ENCODE assay signal across 12 cellular contexts in genomic region chr1:153539395-153540093, GRCh38. TPM values are rescaled to one million over a fixed set of nuclear protein-coding genes. Genes with fewer than 3 reads are reported as not detected.
DNase-seq lines count a peak whose midpoint lies in the region; ATAC-seq and TF ChIP-seq lines count a peak whose summit lies in the region.
"Had no signal": no experiment of that assay in that cellular context is flagged by ENCODE, and none has a peak within 500 bp of the region (broad histone marks: within the 10 kb centered on the region; RNA-seq: fewer than 3 reads in every experiment).

No MANE protein-coding gene starts in this region.

- no peaks in the 10 kb centered on the region for H3K9me3 ChIP-seq in mammary epithelial cell (replicated peaks; ENCODE audit: insufficient read depth, low read length)
- no peaks in the 10 kb centered on the region for H3K9me3 ChIP-seq in vagina
- no peaks in the 10 kb centered on the region for H3K9me3 ChIP-seq in BE2C

- intact Hi-C loops in MCF 10A (cut with micrococcal nuclease) = no loop called here
- intact Hi-C loops in mammary epithelial cell (cut with micrococcal nuclease) = no loop called here
- intact Hi-C loops in vagina (cut with DNase I) = no loop called here

- no peaks in the 10 kb centered on the region for H3K27me3 ChIP-seq in mammary epithelial cell (ENCODE audit: insufficient read depth, low read length)
- H3K27me3 ChIP-seq in vagina = no peaks in the 10 kb centered on the region
- H3K27me3 ChIP-seq in BE2C = no peaks in the 10 kb centered on the region

- TF ChIP-seq POLR2A in vagina (IDR thresholded peaks at IDR 0.05) = no peak

- no peak overlapping the region for H3K4me3 Mint-ChIP-seq in MCF 10A (ENCODE audit: unreplicated experiment)
- no peak overlapping the region for H3K4me3 Mint-ChIP-seq in activated CD8-positive, alpha-beta T cell treated with anti-CD3 and anti-CD28 coated beads, Interleukin-2, amount 10 ng/mL, durations not matched to agents 7 days and 5 days
- peak overlapping the region; percentile 9 to 94 (median 81) for H3K4me3 Mint-ChIP-seq in naive thymus-derived CD8-positive, alpha-beta T cell

- H3K9ac ChIP-seq in mammary epithelial cell (ENCODE audit: insufficient read depth, low read length) = no peak overlapping the region

- no peaks in the 10 kb centered on the region for H3K27me3 Mint-ChIP-seq in MCF 10A (ENCODE audit: insufficient read depth, unreplicated experiment)
- no peaks in the 10 kb centered on the region for H3K27me3 Mint-ChIP-seq in activated CD8-positive, alpha-beta T cell treated with anti-CD3 and anti-CD28 coated beads, Interleukin-2, amount 10 ng/mL, durations not matched to agents 7 days and 5 days (ENCODE audit: low read depth)
- no peaks in the 10 kb centered on the region for H3K27me3 Mint-ChIP-seq in naive thymus-derived CD8-positive, alpha-beta T cell

- H3K4me1 Mint-ChIP-seq in MCF 10A (ENCODE audit: insufficient read depth, unreplicated experiment) = peaks cover 79% of the 10 kb centered on the region
- H3K4me1 Mint-ChIP-seq in activated CD8-positive, alpha-beta T cell treated with anti-CD3 and anti-CD28 coated beads, Interleukin-2, amount 10 ng/mL, durations not matched to agents 7 days and 5 days (ENCODE audit: low read depth) = peaks cover 85% of the 10 kb centered on the region
- peaks cover 53 to 89% (median 81%) of the 10 kb centered on the region in 4 donors for H3K4me1 Mint-ChIP-seq in naive thymus-derived CD8-positive, alpha-beta T cell

- no peaks in the 10 kb centered on the region for H3K9me3 Mint-ChIP-seq in MCF 10A (ENCODE audit: unreplicated experiment)
- H3K9me3 Mint-ChIP-seq in activated CD8-positive, alpha-beta T cell treated with anti-CD3 and anti-CD28 coated beads, Interleukin-2, amount 10 ng/mL, durations not matched to agents 7 days and 5 days (ENCODE audit: insufficient read depth) = no peaks in the 10 kb centered on the region
- H3K9me3 Mint-ChIP-seq in naive thymus-derived CD8-positive, alpha-beta T cell = no peaks in the 10 kb centered on the region

- WGBS in mammary epithelial cell (ENCODE audit: low coverage, missing lambda C conversion rate) = 92% methylated on average over 2 of the region's 4 CpGs

- BruUV-seq in MCF 10A (replicated peaks; lab: Mats Ljungman, UMichigan) (no TSS peak), mammary epithelial cell (replicated peaks; lab: Mats Ljungman, UMichigan) (no TSS peak)

- peaks cover 57% of the 10 kb centered on the region for H3K4me1 ChIP-seq in mammary epithelial cell (ENCODE audit: insufficient read depth, low read length)
- H3K4me1 ChIP-seq in vagina = peaks cover 79% of the 10 kb centered on the region
- H3K4me1 ChIP-seq in BE2C = peaks cover 37% of the 10 kb centered on the region

- POLR2A ChIA-PET in MCF 10A (lab: Yijun Ruan, JAX) = interaction anchor here (0.6 to 36.1 kb wide), 7 partner anchors 15 to 451 kb away, joined by 3 to 2106 read pairs (median 4); partner anchors contain the start of genes RPS27, S100A13, S100A2 and S100A3
- POLR2A ChIA-PET in activated CD8-positive, alpha-beta T cell treated with anti-CD3 and anti-CD28 coated beads, Interleukin-2, amount 10 ng/mL, durations not matched to agents 7 days and 5 days (lab: Charles Lee) = interaction anchor here (0.9 to 2.8 kb wide), 4 partner anchors 7 to 428 kb away, joined by 5 to 12 read pairs (median 8); partner anchors contain the start of genes CHTOP, CREB3L4 and S100A2
- POLR2A ChIA-PET in naive thymus-derived CD8-positive, alpha-beta T cell (lab: Charles Lee) = interaction anchor here (1.4 to 5.0 kb wide), 3 partner anchors 17 to 95 kb away, joined by 3 to 29 read pairs (median 5); partner anchors contain the start of genes CHTOP and S100A2

- CTCF ChIA-PET in MCF 10A (lab: Yijun Ruan, JAX) (interaction anchor here (0.6 to 11.3 kb wide), 9 partner anchors 8 to 32 kb away, joined by 3 to 224 read pairs (median 4); partner anchors contain the start of gene S100A2), mammary epithelial cell (lab: Charles Lee; ENCODE audit: low non-redundant PET) (no interaction called here)
- CTCF ChIA-PET in activated CD8-positive, alpha-beta T cell treated with anti-CD3 and anti-CD28 coated beads, Interleukin-2, amount 10 ng/mL, durations not matched to agents 7 days and 5 days (lab: Charles Lee) = interaction anchor here (1.3 to 2.7 kb wide), 7 partner anchors 7 to 33 kb away, joined by 3 to 28 read pairs (median 8); no protein-coding TSS in a partner anchor

- peaks cover 19% of the 10 kb centered on the region for H3K36me3 Mint-ChIP-seq in MCF 10A (ENCODE audit: insufficient read depth, unreplicated experiment)
- H3K36me3 Mint-ChIP-seq in activated CD8-positive, alpha-beta T cell treated with anti-CD3 and anti-CD28 coated beads, Interleukin-2, amount 10 ng/mL, durations not matched to agents 7 days and 5 days (ENCODE audit: low read depth) = peaks cover 51% of the 10 kb centered on the region
- peaks cover 0 to 21% (median 8%) of the 10 kb centered on the region in 3 donors for H3K36me3 Mint-ChIP-seq in naive thymus-derived CD8-positive, alpha-beta T cell

- H2AFZ ChIP-seq in mammary epithelial cell (ENCODE audit: low read depth, low read length) = no peak overlapping the region

- H3K36me3 ChIP-seq in mammary epithelial cell (ENCODE audit: insufficient read depth, low read length) = peaks cover 2% of the 10 kb centered on the region
- peaks cover 0 to 10% of the 10 kb centered on the region in 2 donors for H3K36me3 ChIP-seq in vagina
- no peaks in the 10 kb centered on the region for H3K36me3 ChIP-seq in BE2C

- dilution Hi-C loops in mammary epithelial cell (cut with HindIII; ENCODE audit: low sequenced_read_pairs) = no loop called here

- no peak for ATAC-seq in activated CD8-positive, alpha-beta T cell treated with anti-CD3 and anti-CD28 coated beads, Interleukin-2, amount 10 ng/mL, durations not matched to agents 7 days and 5 days
- ATAC-seq in naive thymus-derived CD8-positive, alpha-beta T cell = no peak

- no peak overlapping the region for H3K4me2 ChIP-seq in mammary epithelial cell (ENCODE audit: insufficient read depth, low read depth, low read length)

- in situ Hi-C loops in mammary epithelial cell (cut with MboI; ENCODE audit: low sequenced_read_pairs in 2 of 2) = loop anchor here in 1 of 2 donors (25.0 kb wide), 1 partner anchor 448 kb away; the partner anchor contains the start of genes JTB, RAB13 and RPS27

- H3K79me2 ChIP-seq in mammary epithelial cell (ENCODE audit: insufficient read depth, low read length) = peaks cover 15% of the 10 kb centered on the region

- H3K4me3 ChIP-seq in mammary epithelial cell (replicated peaks in 1 of 3; ENCODE audit: insufficient read depth in 1 of 3, low read depth in 2 of 3, low read length in 3 of 3) = no peak overlapping the region
- H3K4me3 ChIP-seq in vagina = no peak overlapping the region
- H3K4me3 ChIP-seq in BE2C (ENCODE audit: low read depth, low read length) = no peak overlapping the region

- H3K27ac ChIP-seq in mammary epithelial cell (ENCODE audit: insufficient read depth, low read depth, low read length) (no peak overlapping the region), vagina (peak overlapping the region; percentile 33)

- DNase-seq in MCF 10A (ENCODE audit: unreplicated experiment) (no peak), mammary epithelial cell (no peak), vagina (ENCODE audit: extremely low spot score in 2 of 2) (peak in 1 of 2 donors; percentile 79), NCI-H128 (lab: John Stamatoyannopoulos, UW; ENCODE audit: unreplicated experiment) (no peak), T1000 (lab: John Stamatoyannopoulos, UW) (no peak), BE2C (no peak)
- no peak for DNase-seq in activated CD8-positive, alpha-beta T cell treated with anti-CD3 and anti-CD28 coated beads, Interleukin-2, amount 10 ng/mL, durations not matched to agents 7 days and 5 days
- no peak for DNase-seq in naive thymus-derived CD8-positive, alpha-beta T cell
- DNase-seq: activated CD8-positive, alpha-beta memory T cell treated with anti-CD3 and anti-CD28 coated beads, Interleukin-2, amount 50 U/mL, for 4 hours; AML-193; GOT3; NCI-H1694 had no signal

- H4K20me1 ChIP-seq in mammary epithelial cell (ENCODE audit: insufficient read depth, low read length) = no peaks in the 10 kb centered on the region

- TF ChIP-seq CTCF in MCF 10A (IDR thresholded peaks at IDR 0.05; ENCODE audit: unreplicated experiment) (no peak), mammary epithelial cell (conservative IDR thresholded peaks at IDR 0.05 in 1 of 2, IDR thresholded peaks at IDR 0.05 in 1 of 2; ENCODE audit: extremely low read depth in 1 of 2, insufficient read depth in 1 of 2, low read depth in 1 of 2, low read length in 2 of 2) (no peak), vagina (IDR thresholded peaks at IDR 0.05) (no peak), BE2C (IDR thresholded peaks at IDR 0.05; ENCODE audit: low read depth, low read length) (no peak)

- peak overlapping the region; percentile 94 for H3K27ac Mint-ChIP-seq in MCF 10A (ENCODE audit: low read depth, unreplicated experiment)
- peak overlapping the region; percentile 92 for H3K27ac Mint-ChIP-seq in activated CD8-positive, alpha-beta T cell treated with anti-CD3 and anti-CD28 coated beads, Interleukin-2, amount 10 ng/mL, durations not matched to agents 7 days and 5 days
- H3K27ac Mint-ChIP-seq in naive thymus-derived CD8-positive, alpha-beta T cell = peak overlapping the region; percentile 94 to 97 (median 95)

RNA-seq across cellular contexts. Expression of gene S100A5, which starts 1.2 kb away (rescaled TPM):
- not detected in 2 replicates for total RNA-seq in MCF 10A (2022)
- not detected for total RNA-seq in mammary epithelial cell
- 0.34 TPM for polyA plus RNA-seq in mammary epithelial cell
- polyA minus RNA-seq in mammary epithelial cell = not detected
- total RNA-seq in activated CD8-positive, alpha-beta T cell treated with anti-CD3 and anti-CD28 coated beads, Interleukin-2, amount 10 ng/mL, durations not matched to agents 7 days and 5 days = 1 to 10 TPM; 1.8 to 1.9 TPM
- 1 to 10 TPM in 1 of 2 experiments, not detected in 1; 1.4 TPM for total RNA-seq in naive thymus-derived CD8-positive, alpha-beta T cell
- polyA plus RNA-seq in naive thymus-derived CD8-positive, alpha-beta T cell = under 1 TPM in 2 of 3 donors, not detected in 1; 0.63 to 0.78 TPM
- total RNA-seq in vagina = not detected
- polyA plus RNA-seq in BE2C (2012; ENCODE audit: insufficient read depth, insufficient read length, low read depth) = not detected

RNA-seq across cellular contexts. Expression of gene S100A6, which starts 3.8 kb away (rescaled TPM):
- total RNA-seq in MCF 10A (2022) (2,571 and 2,904 TPM in 2 replicates), mammary epithelial cell (1,000 to 10,000 TPM; 1,155 to 2,455 TPM), vagina (562 TPM)
- 2,730 TPM for polyA plus RNA-seq in mammary epithelial cell
- polyA minus RNA-seq in mammary epithelial cell = 719 TPM
- total RNA-seq in activated CD8-positive, alpha-beta T cell treated with anti-CD3 and anti-CD28 coated beads, Interleukin-2, amount 10 ng/mL, durations not matched to agents 7 days and 5 days = 100 to 1,000 TPM; 425 to 431 TPM
- 100 to 1,000 TPM; 223 to 232 TPM for total RNA-seq in naive thymus-derived CD8-positive, alpha-beta T cell
- polyA plus RNA-seq in naive thymus-derived CD8-positive, alpha-beta T cell = 100 to 1,000 TPM; 443 to 707 (median 568) TPM
- polyA plus RNA-seq in BE2C (2012; ENCODE audit: insufficient read depth, insufficient read length, low read depth) = 998 TPM

RNA-seq across cellular contexts. Expression of gene S100A4, which starts 6.1 kb away (rescaled TPM):
- total RNA-seq in MCF 10A (2022) (27.2 and 60.7 TPM in 2 replicates), mammary epithelial cell (1 to 10 TPM; 4.3 to 9.9 TPM), vagina (375 TPM)
- polyA plus RNA-seq in mammary epithelial cell = 24.2 TPM
- polyA minus RNA-seq in mammary epithelial cell = not detected
- 100 to 1,000 TPM; 628 to 665 TPM for total RNA-seq in activated CD8-positive, alpha-beta T cell treated with anti-CD3 and anti-CD28 coated beads, Interleukin-2, amount 10 ng/mL, durations not matched to agents 7 days and 5 days
- total RNA-seq in naive thymus-derived CD8-positive, alpha-beta T cell = 100 to 1,000 TPM; 115 to 129 TPM
- 1,000 to 10,000 TPM in 1 of 3 donors, 100 to 1,000 TPM in 2; 421 to 1,131 (median 581) TPM for polyA plus RNA-seq in naive thymus-derived CD8-positive, alpha-beta T cell
- 109 TPM for polyA plus RNA-seq in BE2C (2012; ENCODE audit: insufficient read depth, insufficient read length, low read depth)

RNA-seq across cellular contexts. Expression of gene S100A3, which starts 9.5 kb away (rescaled TPM):
- total RNA-seq in MCF 10A (2022) (85.7 and 90.0 TPM in 2 replicates), mammary epithelial cell (10 to 100 TPM in 1 of 2 donors, 1 to 10 TPM in 1; 3.5 to 58.6 TPM), vagina (9.6 TPM)
- polyA plus RNA-seq in mammary epithelial cell = 46.1 TPM
- polyA minus RNA-seq in mammary epithelial cell = 17.4 TPM
- total RNA-seq in activated CD8-positive, alpha-beta T cell treated with anti-CD3 and anti-CD28 coated beads, Interleukin-2, amount 10 ng/mL, durations not matched to agents 7 days and 5 days = not detected
- not detected for total RNA-seq in naive thymus-derived CD8-positive, alpha-beta T cell
- not detected for polyA plus RNA-seq in naive thymus-derived CD8-positive, alpha-beta T cell
- 0.69 TPM for polyA plus RNA-seq in BE2C (2012; ENCODE audit: insufficient read depth, insufficient read length, low read depth)

RNA-seq across cellular contexts. Expression of gene S100A2, which starts 26.1 kb away (rescaled TPM):
- total RNA-seq in MCF 10A (2022) (5,064 and 5,163 TPM in 2 replicates), mammary epithelial cell (over 10,000 TPM in 1 of 2 donors, 1,000 to 10,000 TPM in 1; 2,255 to 12,622 TPM), vagina (470 TPM)
- polyA plus RNA-seq in mammary epithelial cell = 15,689 TPM
- polyA minus RNA-seq in mammary epithelial cell = 4,465 TPM
- under 1 TPM in 1 of 2 experiments, not detected in 1; 0.63 TPM for total RNA-seq in activated CD8-positive, alpha-beta T cell treated with anti-CD3 and anti-CD28 coated beads, Interleukin-2, amount 10 ng/mL, durations not matched to agents 7 days and 5 days
- not detected for total RNA-seq in naive thymus-derived CD8-positive, alpha-beta T cell
- not detected for polyA plus RNA-seq in naive thymus-derived CD8-positive, alpha-beta T cell
- polyA plus RNA-seq in BE2C (2012; ENCODE audit: insufficient read depth, insufficient read length, low read depth) = 5.6 TPM

Comparison
In these comparisons a context has a peak if more than half of its experiments do, and no peak if none do; other contexts are left out.
1. H3K4me3 Mint-ChIP-seq: peak in naive thymus-derived CD8-positive, alpha-beta T cell (10 of 10); none in MCF 10A (single experiment) and activated CD8-positive, alpha-beta T cell treated with anti-CD3 and anti-CD28 coated beads, Interleukin-2, amount 10 ng/mL, durations not matched to agents 7 days and 5 days (single experiment).
2. Peak in every context shown above with its lines, with median percentiles within 50 percentile points of each other: H3K27ac Mint-ChIP-seq.